Comparison of ENCODE assay signal across 14 cellular contexts in the genomic region with DNA sequence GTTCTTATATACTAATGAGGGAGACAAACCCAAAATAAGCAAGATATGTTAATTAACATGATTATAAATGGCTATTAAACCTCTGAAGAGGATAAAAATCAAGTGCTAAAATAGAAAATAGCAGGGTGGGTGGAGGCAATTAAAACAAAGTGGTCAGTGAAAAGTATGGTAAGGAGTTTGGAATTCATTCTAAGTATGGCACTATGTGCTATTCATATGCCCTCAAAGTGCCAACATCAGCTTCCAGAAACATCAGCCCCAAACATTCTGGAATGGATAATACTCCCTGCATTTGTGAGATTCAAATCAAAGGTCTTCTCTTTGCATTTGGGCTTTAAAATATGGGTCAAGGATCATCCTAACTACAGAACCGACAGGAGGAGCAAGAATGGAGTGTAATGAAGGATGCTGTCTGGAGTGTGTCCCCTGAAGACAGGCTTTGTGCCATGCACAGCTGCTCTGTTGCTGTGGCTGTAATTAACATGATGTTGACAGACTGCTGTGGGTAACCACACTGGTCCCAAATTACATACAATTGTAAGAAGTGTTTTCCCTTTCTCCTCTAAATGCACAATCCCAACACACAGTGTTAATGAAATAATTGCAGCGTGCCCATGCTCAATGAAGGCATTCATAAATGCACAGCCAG.
"Had no signal": no experiment of that assay in that cellular context is flagged by ENCODE, and none has a peak within 500 bp of the region (broad histone marks: within the 10 kb centered on the region; RNA-seq: fewer than 3 reads in every experiment).

No MANE protein-coding gene starts in this region.

- ATAC-seq: effector memory CD8-positive, alpha-beta T cell; gastrocnemius medialis; stimulated activated naive CD8-positive, alpha-beta T cell treated with anti-CD3 and anti-CD28 coated beads, Interleukin-15, amount 100 ng/mL, for 72 hours had no signal

- H3K9me3 ChIP-seq: gastrocnemius medialis, ovary, testis, vagina had no signal

- H3K27me3 ChIP-seq: cardiac muscle cell, hepatocyte, neural progenitor cell, ovary, testis, vagina had no signal

- H3K36me3 ChIP-seq: cardiac muscle cell, gastrocnemius medialis, ovary, vagina had no signal

- H3K4me1 ChIP-seq: gastrocnemius medialis, neural progenitor cell, testis, vagina had no signal

- H3K4me3 ChIP-seq: cardiac muscle cell, gastrocnemius medialis, hepatocyte, neural progenitor cell, ovary, skin epidermis, testis, vagina had no signal

- H3K27ac ChIP-seq: cardiac muscle cell, epithelial cell of prostate, gastrocnemius medialis, hepatocyte, neural progenitor cell, ovary, skin epidermis, testis, vagina had no signal

- DNase-seq: activated CD4-positive, alpha-beta T cell treated with anti-CD3 and anti-CD28 coated beads, Interleukin-2, amount 10 ng/mL, durations not matched to agents 24 days and 14 days; activated naive CD4-positive, alpha-beta T cell; effector memory CD8-positive, alpha-beta T cell; gastrocnemius medialis; ovary; stimulated activated CD4-positive, alpha-beta T cell treated with anti-CD3 and anti-CD28 coated beads, Interleukin-4, amount 100 ng/mL, for 4 hours; stimulated activated naive CD8-positive, alpha-beta T cell treated with anti-CD3 and anti-CD28 coated beads, Interleukin-15, amount 100 ng/mL, for 72 hours; testis had no signal
